ENCODE assay signal across 8 cellular contexts in genomic region chr17:67602974-67603373, GRCh38.
DNase-seq lines count a peak whose midpoint lies in the region; ATAC-seq and TF ChIP-seq lines count a peak whose summit lies in the region.

No MANE protein-coding gene starts in this region.

- H3K4me1 Mint-ChIP-seq in brain = peaks cover 32% of the 10 kb centered on the region

- H3K27me3 ChIP-seq in left lung = no peaks in the 10 kb centered on the region

- no peak overlapping the region for H3K4me3 Mint-ChIP-seq in brain

- DNase-seq in activated gamma-delta T cell treated with Interleukin-2 at 50 U/mL for 16 hours (peak; percentile 30), activated gamma-delta T cell (lab: John Stamatoyannopoulos, UW) (no peak), KBM-7 (peak; percentile 40), SW 1271 (lab: John Stamatoyannopoulos, UW) (peak; percentile 18 to 27), left lung (no peak), cortex of kidney (lab: John Stamatoyannopoulos, UW) (no peak)

- peaks cover 15% of the 10 kb centered on the region for H3K36me3 Mint-ChIP-seq in brain

- intact Hi-C loops in left lung (cut with DNase I) = no loop called here

- ATAC-seq in left lung (peak; percentile 52), GM19328 (IDR thresholded peaks at IDR 0.05; ENCODE audit: unreplicated experiment) (no peak)

- peaks cover 10 to 23% (median 15%) of the 10 kb centered on the region in 5 experiments for H3K9me3 Mint-ChIP-seq in brain

- peak overlapping the region in 3 of 5 experiments; percentile 3 to 37 (median 26) for H3K27ac Mint-ChIP-seq in brain

- H3K4me3 ChIP-seq in left lung = no peak overlapping the region

- H3K36me3 ChIP-seq in left lung = no peaks in the 10 kb centered on the region

- no peaks in the 10 kb centered on the region for H3K27me3 Mint-ChIP-seq in brain

- no peak overlapping the region for H3K27ac ChIP-seq in left lung

- no peaks in the 10 kb centered on the region for H3K4me1 ChIP-seq in left lung

- in situ Hi-C loops in KBM-7 (cut with MboI; ENCODE audit: low pct_unique_long_range_greater_than_20kb, low sequenced_read_pairs) = no loop called here

- TF ChIP-seq CTCF in brain (conservative IDR thresholded peaks at IDR 0.05) (peak; percentile 43 to 70), left lung (IDR thresholded peaks at IDR 0.05) (peak in 1 of 2 donors; percentile 12)

- H3K9me3 ChIP-seq in left lung = no peaks in the 10 kb centered on the region

Comparison
In these comparisons a context has a peak if more than half of its experiments do, and no peak if none do; other contexts are left out.
1. DNase-seq: peak in activated gamma-delta T cell treated with Interleukin-2 at 50 U/mL for 16 hours (single experiment), KBM-7 (single experiment) and SW 1271 (2 of 2); none in activated gamma-delta T cell (single experiment), left lung (0 of 2) and cortex of kidney (single experiment).